ENCODE assay signal across 20 cellular contexts in the genomic region with DNA sequence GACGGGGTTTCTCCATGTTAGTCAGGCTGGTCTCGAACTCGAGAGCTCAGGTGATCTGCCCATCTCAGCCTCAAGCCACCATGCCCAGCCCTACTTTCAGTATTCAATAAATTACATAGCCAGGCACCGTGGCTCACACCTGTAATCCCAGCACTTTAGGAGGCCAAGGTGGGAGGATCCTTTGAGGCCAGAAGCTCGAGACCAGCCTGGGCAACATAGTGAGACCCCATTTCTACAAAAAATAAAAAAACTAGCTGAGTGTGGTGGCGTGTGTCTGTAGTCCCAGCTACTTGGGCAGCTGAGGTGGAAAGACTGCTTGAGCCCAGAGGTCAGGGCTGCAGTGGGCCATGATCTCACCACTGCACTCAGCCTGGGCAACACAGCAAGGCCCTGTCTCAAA. TPM values are rescaled to one million over a fixed set of nuclear protein-coding genes. Genes with fewer than 3 reads are reported as not detected.
A peak's percentile ranks its signal among the peaks of the same experiment; 100 is the strongest.
DNase-seq lines count a peak whose midpoint lies in the region; ATAC-seq, FAIRE-seq and TF ChIP-seq lines count a peak whose summit lies in the region.
"Had no signal": no experiment of that assay in that cellular context is flagged by ENCODE, and none has a peak within 500 bp of the region (broad histone marks: within the 10 kb centered on the region; RNA-seq: fewer than 3 reads in every experiment).

No MANE protein-coding gene starts in this region.

- intact Hi-C loops in HepG2 (cut with micrococcal nuclease; ENCODE audit: unreplicated experiment), result no loop called here
- intact Hi-C loops in right lobe of liver (cut with DNase I), result no loop called here
- intact Hi-C loops in endothelial cell of umbilical vein (cut with micrococcal nuclease), result no loop called here

- FAIRE-seq in HepG2 (lab: Jason Lieb, UNC) (no peak), endothelial cell of umbilical vein (lab: Jason Lieb, UNC) (peak; percentile 37)
- FAIRE-seq: A549, GM12892, GM18507 had no signal

- TF ChIP-seq EP300 in HepG2 (IDR thresholded peaks at IDR 0.05; ENCODE audit: low read depth in 2 of 2, low read length in 2 of 2) (no peak), HepG2 (CRISPR knock-in tag; IDR thresholded peaks at IDR 0.05; ENCODE audit: borderline replicate concordance) (no peak)

- no peaks in the 10 kb centered on the region for H3K9me1 ChIP-seq in endothelial cell of umbilical vein (replicated peaks; ENCODE audit: control insufficient read depth, extremely low read depth, insufficient read depth, low read length)

- H3K4me3 ChIP-seq in HepG2 (replicated peaks in 1 of 3; ENCODE audit: insufficient read depth in 1 of 3, low read depth in 2 of 3, low read length in 3 of 3) (no peak overlapping the region), right lobe of liver (no peak overlapping the region), endothelial cell of umbilical vein (replicated peaks in 1 of 3; ENCODE audit: insufficient read depth in 1 of 3, low read depth in 1 of 3, low read length in 3 of 3) (no peak overlapping the region)
- H3K4me3 ChIP-seq: A549, GM23248 had no signal

- DNase-seq in HepG2 (ENCODE audit: low spot score) (no peak), right lobe of liver (no peak), endothelial cell of umbilical vein (ENCODE audit: low read depth, low spot score) (no peak)
- DNase-seq: AML-193; Caco-2; CD4-positive, alpha-beta T cell; DMS153; DMS79; GDM1; GM23248; H7 had no signal

- TF ChIP-seq POLR2A in HepG2 (IDR thresholded peaks at IDR 0.05; ENCODE audit: insufficient read depth in 1 of 2, low read depth in 2 of 2, low read length in 2 of 2), result no peak
- no peak for TF ChIP-seq POLR2A in right lobe of liver (IDR thresholded peaks at IDR 0.05)
- no peak for TF ChIP-seq POLR2A in endothelial cell of umbilical vein (IDR thresholded peaks at IDR 0.05; ENCODE audit: low read depth, low read length)

- H3K79me2 ChIP-seq in HepG2 (ENCODE audit: insufficient read depth, low read length), result no peaks in the 10 kb centered on the region
- H3K79me2 ChIP-seq in endothelial cell of umbilical vein (ENCODE audit: control insufficient read depth, insufficient read depth, low read length), result no peaks in the 10 kb centered on the region

- ATAC-seq in HepG2, result no peak
- ATAC-seq in right lobe of liver, result no peak
- no peak for ATAC-seq in HG02763 (IDR thresholded peaks at IDR 0.05; ENCODE audit: unreplicated experiment)
- ATAC-seq: A549, HCT116 had no signal

- no peaks in the 10 kb centered on the region for H3K4me1 ChIP-seq in HepG2 (ENCODE audit: insufficient read depth, low read length)
- peaks cover 0 to 3% (median 0%) of the 10 kb centered on the region in 4 donors for H3K4me1 ChIP-seq in right lobe of liver
- peaks cover 15% of the 10 kb centered on the region for H3K4me1 ChIP-seq in endothelial cell of umbilical vein (ENCODE audit: control insufficient read depth, extremely low read depth, insufficient read depth, low read length)
- H3K4me1 ChIP-seq: Caco-2 had no signal

- H3K27me3 ChIP-seq in HepG2 (ENCODE audit: control insufficient read depth in 1 of 2, insufficient read depth in 2 of 2, low read length in 2 of 2) (no peaks in the 10 kb centered on the region), right lobe of liver (no peaks in the 10 kb centered on the region), endothelial cell of umbilical vein (ENCODE audit: control insufficient read depth in 2 of 2, insufficient read depth in 2 of 2, low read length in 2 of 2) (no peaks in the 10 kb centered on the region)

- H3K9ac ChIP-seq in HepG2 (ENCODE audit: insufficient read depth, low read depth, low read length) (no peak overlapping the region), endothelial cell of umbilical vein (replicated peaks; ENCODE audit: extremely low read depth, insufficient read depth, low read length) (no peak overlapping the region)
- H3K9ac ChIP-seq: GM23248 had no signal

- H3K4me2 ChIP-seq in HepG2 (ENCODE audit: low read depth, low read length) (no peak overlapping the region), endothelial cell of umbilical vein (ENCODE audit: insufficient read depth, low read length) (no peak overlapping the region)
- H3K4me2 ChIP-seq: A549 had no signal

- peaks cover 20 to 66% of the 10 kb centered on the region in 2 experiments for H3K36me3 ChIP-seq in HepG2 (replicated peaks in 1 of 2; ENCODE audit: control insufficient read depth in 1 of 2, insufficient read depth in 2 of 2, low read length in 2 of 2)
- H3K36me3 ChIP-seq in right lobe of liver, result no peaks in the 10 kb centered on the region
- no peaks in the 10 kb centered on the region for H3K36me3 ChIP-seq in endothelial cell of umbilical vein (ENCODE audit: control insufficient read depth in 2 of 2, extremely low read depth in 1 of 2, insufficient read depth in 2 of 2, low read length in 2 of 2)

- BruUV-seq in HepG2 (replicated peaks; lab: Mats Ljungman, UMichigan) (no TSS peak), endothelial cell of umbilical vein (replicated peaks; lab: Mats Ljungman, UMichigan) (no TSS peak)

- CTCF ChIA-PET in HepG2 (lab: Yijun Ruan, JAX; ENCODE audit: low intra/inter-chr PET ratio, low total read pairs) (no interaction called here), endothelial cell of umbilical vein (lab: Charles Lee) (no interaction called here)

- H2AFZ ChIP-seq in HepG2 (ENCODE audit: low read length) (no peak overlapping the region), endothelial cell of umbilical vein (ENCODE audit: low read depth, low read length) (no peak overlapping the region)
- H2AFZ ChIP-seq: GM23248 had no signal

- WGBS in HepG2 (ENCODE audit: low lambda C conversion rate), result 95% methylated on average over 6 of the region's 6 CpGs
- 96% methylated on average over 6 of the region's 6 CpGs for WGBS in right lobe of liver (ENCODE audit: insufficient coverage, low coverage, low lambda C conversion rate, missing lambda C conversion rate)

- no peak for TF ChIP-seq RAD21 in HepG2 (CRISPR knock-in tag; IDR thresholded peaks at IDR 0.05)

- H3K9me3 ChIP-seq in HepG2 (ENCODE audit: low read length) (no peaks in the 10 kb centered on the region), right lobe of liver (no peaks in the 10 kb centered on the region), endothelial cell of umbilical vein (replicated peaks; ENCODE audit: control insufficient read depth, insufficient read depth, low read length) (no peaks in the 10 kb centered on the region)
- H3K9me3 ChIP-seq: A549, Caco-2 had no signal

- dilution Hi-C loops in endothelial cell of umbilical vein (cut with MboI; ENCODE audit: extremely low pct_ligation_motif_present, low sequenced_read_pairs), result no loop called here

- in situ Hi-C loops in HepG2 (cut with HindIII; ENCODE audit: extremely low pct_ligation_motif_present, low pct_unique_long_range_greater_than_20kb), result no loop called here

- POLR2A ChIA-PET in HepG2 (lab: Yijun Ruan, JAX) (interaction anchor here (1.2 to 1.5 kb wide), 2 partner anchors 19 to 28 kb away, joined by 3 to 7 read pairs; no protein-coding TSS in a partner anchor), endothelial cell of umbilical vein (lab: Charles Lee) (no interaction called here)

- no peaks in the 10 kb centered on the region for H4K20me1 ChIP-seq in HepG2 (ENCODE audit: insufficient read depth, low read length)
- no peaks in the 10 kb centered on the region for H4K20me1 ChIP-seq in endothelial cell of umbilical vein (replicated peaks; ENCODE audit: control insufficient read depth, extremely low read depth, insufficient read depth, low read length)

- TF ChIP-seq CTCF in HepG2 (CRISPR knock-in tag; IDR thresholded peaks at IDR 0.05) (no peak), right lobe of liver (IDR thresholded peaks at IDR 0.05) (no peak), endothelial cell of umbilical vein (IDR thresholded peaks at IDR 0.05; ENCODE audit: extremely low read depth in 1 of 2, insufficient read depth in 1 of 2, low read depth in 1 of 2, low read length in 2 of 2) (no peak)

- H3K27ac ChIP-seq in HepG2 (ENCODE audit: extremely low read length, insufficient read depth, low read length), result no peak overlapping the region
- no peak overlapping the region for H3K27ac ChIP-seq in right lobe of liver
- no peak overlapping the region for H3K27ac ChIP-seq in endothelial cell of umbilical vein (ENCODE audit: insufficient read depth, low read depth, low read length)
- H3K27ac ChIP-seq: 22Rv1, A549, C4-2B, GM23248 had no signal

RNA-seq across cellular contexts. Expression of gene MIEN1, which starts 8.2 kb away (rescaled TPM):
- 40.6 and 48.6 TPM in 2 replicates for total RNA-seq in HepG2 (2016; rRNA removed; fragmentation: Illumina TruSeq; extraction: Trizol)
- total RNA-seq in HepG2 (2016; cell fraction: cytosol; rRNA removed; fragmentation: Illumina TruSeq; extraction: Trizol; ENCODE audit: low read depth), result 50.1 and 73.7 TPM in 2 replicates
- total RNA-seq in HepG2 (2016; cell fraction: insoluble cytoplasmic fraction; rRNA removed; fragmentation: Illumina TruSeq; extraction: Trizol), result 43.9 and 49.0 TPM in 2 replicates
- 66.3 and 82.4 TPM in 2 replicates for total RNA-seq in HepG2 (2016; cell fraction: membrane; rRNA removed; fragmentation: Illumina TruSeq; extraction: Trizol)
- total RNA-seq in HepG2 (2016; cell fraction: nucleus; rRNA removed; fragmentation: Illumina TruSeq; extraction: Trizol), result 18.4 and 23.7 TPM in 2 replicates
- polyA plus RNA-seq in HepG2 (2011; rRNA removed), result 56.6 and 68.2 TPM in 2 replicates
- 62.1 and 67.0 TPM in 2 replicates for polyA plus RNA-seq in HepG2 (2011; cell fraction: cytosol; rRNA removed)
- 27.3 and 39.8 TPM in 2 replicates for polyA plus RNA-seq in HepG2 (2011; cell fraction: nucleus; rRNA removed)
- 38.6 and 44.5 TPM in 2 replicates for polyA plus RNA-seq in HepG2 (2012)
- polyA plus RNA-seq in HepG2 (2016; cell fraction: cytosol; fragmentation: Illumina TruSeq; extraction: Trizol; ENCODE audit: low read depth), result 106 and 131 TPM in 2 replicates
- polyA plus RNA-seq in HepG2 (2016; cell fraction: insoluble cytoplasmic fraction; fragmentation: Illumina TruSeq; extraction: Trizol; ENCODE audit: low read depth), result 73.3 and 81.4 TPM in 2 replicates
- 100 and 131 TPM in 2 replicates for polyA plus RNA-seq in HepG2 (2016; cell fraction: membrane; fragmentation: Illumina TruSeq; extraction: Trizol; ENCODE audit: low read depth)
- polyA plus RNA-seq in HepG2 (2016; cell fraction: nucleus; fragmentation: Illumina TruSeq; extraction: Trizol; ENCODE audit: insufficient read depth, low read depth), result 45.4 and 54.1 TPM in 2 replicates
- 30.0 and 48.1 TPM in 2 replicates for polyA minus RNA-seq in HepG2 (2011; rRNA and poly(A)+ RNA removed; ENCODE audit: low replicate concordance)
- polyA minus RNA-seq in HepG2 (2011; cell fraction: cytosol; rRNA and poly(A)+ RNA removed), result 11.5 and 16.0 TPM in 2 replicates
- polyA minus RNA-seq in HepG2 (2011; cell fraction: nucleus; rRNA and poly(A)+ RNA removed), result 10.6 and 14.7 TPM in 2 replicates
- 10 to 100 TPM; 23.1 to 61.6 (median 29.0) TPM for total RNA-seq in right lobe of liver
- 42.4 and 51.1 TPM in 2 replicates for total RNA-seq in endothelial cell of umbilical vein
- 74.1 and 74.5 TPM in 2 replicates for polyA plus RNA-seq in endothelial cell of umbilical vein
- polyA plus RNA-seq in endothelial cell of umbilical vein (2011; cell fraction: cytosol; rRNA removed), result 70.9 and 81.7 TPM in 2 replicates
- 26.5 and 26.8 TPM in 2 replicates for polyA plus RNA-seq in endothelial cell of umbilical vein (2011; cell fraction: nucleus; rRNA removed)
- 71.2 and 91.6 TPM in 2 replicates for polyA plus RNA-seq in endothelial cell of umbilical vein (2012)
- polyA minus RNA-seq in endothelial cell of umbilical vein, result 19.7 and 20.0 TPM in 2 replicates
- polyA minus RNA-seq in endothelial cell of umbilical vein (2011; cell fraction: cytosol; rRNA and poly(A)+ RNA removed), result 23.8 TPM
- polyA minus RNA-seq in endothelial cell of umbilical vein (2011; cell fraction: nucleus; rRNA and poly(A)+ RNA removed), result 10.8 TPM in 2 replicates

RNA-seq across cellular contexts. Expression of gene GRB7, which starts 15.6 kb away (rescaled TPM):
- total RNA-seq in HepG2 (2016; rRNA removed; fragmentation: Illumina TruSeq; extraction: Trizol), result 41.7 and 60.2 TPM in 2 replicates
- 17.9 and 20.4 TPM in 2 replicates for total RNA-seq in HepG2 (2016; cell fraction: cytosol; rRNA removed; fragmentation: Illumina TruSeq; extraction: Trizol; ENCODE audit: low read depth)
- total RNA-seq in HepG2 (2016; cell fraction: insoluble cytoplasmic fraction; rRNA removed; fragmentation: Illumina TruSeq; extraction: Trizol), result 38.5 and 64.6 TPM in 2 replicates
- 31.4 and 31.5 TPM in 2 replicates for total RNA-seq in HepG2 (2016; cell fraction: membrane; rRNA removed; fragmentation: Illumina TruSeq; extraction: Trizol)
- total RNA-seq in HepG2 (2016; cell fraction: nucleus; rRNA removed; fragmentation: Illumina TruSeq; extraction: Trizol), result 57.0 and 59.4 TPM in 2 replicates
- 77.7 and 92.3 TPM in 2 replicates for polyA plus RNA-seq in HepG2 (2011; rRNA removed)
- polyA plus RNA-seq in HepG2 (2011; cell fraction: cytosol; rRNA removed), result 36.7 and 60.1 TPM in 2 replicates
- 319 and 344 TPM in 2 replicates for polyA plus RNA-seq in HepG2 (2011; cell fraction: nucleus; rRNA removed)
- polyA plus RNA-seq in HepG2 (2012), result 60.9 and 73.8 TPM in 2 replicates
- polyA plus RNA-seq in HepG2 (2016; cell fraction: cytosol; fragmentation: Illumina TruSeq; extraction: Trizol; ENCODE audit: low read depth), result 8.5 and 8.6 TPM in 2 replicates
- 45.6 and 58.3 TPM in 2 replicates for polyA plus RNA-seq in HepG2 (2016; cell fraction: insoluble cytoplasmic fraction; fragmentation: Illumina TruSeq; extraction: Trizol; ENCODE audit: low read depth)
- 13.3 and 14.8 TPM in 2 replicates for polyA plus RNA-seq in HepG2 (2016; cell fraction: membrane; fragmentation: Illumina TruSeq; extraction: Trizol; ENCODE audit: low read depth)
- polyA plus RNA-seq in HepG2 (2016; cell fraction: nucleus; fragmentation: Illumina TruSeq; extraction: Trizol; ENCODE audit: insufficient read depth, low read depth), result 147 and 156 TPM in 2 replicates
- polyA minus RNA-seq in HepG2 (2011; rRNA and poly(A)+ RNA removed; ENCODE audit: low replicate concordance), result 9.1 and 160 TPM in 2 replicates
- 55.8 and 65.9 TPM in 2 replicates for polyA minus RNA-seq in HepG2 (2011; cell fraction: cytosol; rRNA and poly(A)+ RNA removed)
- 80.7 and 95.9 TPM in 2 replicates for polyA minus RNA-seq in HepG2 (2011; cell fraction: nucleus; rRNA and poly(A)+ RNA removed)
- 10 to 100 TPM in 2 of 6 experiments, 1 to 10 TPM in 4; 2.1 to 10.9 (median 7.5) TPM for total RNA-seq in right lobe of liver
- total RNA-seq in endothelial cell of umbilical vein, result not detected in 2 replicates
- polyA plus RNA-seq in endothelial cell of umbilical vein, result 0.04 and 0.06 TPM in 2 replicates
- 0.04 TPM in 1 of 2 replicates, not detected in the other for polyA plus RNA-seq in endothelial cell of umbilical vein (2011; cell fraction: cytosol; rRNA removed)
- 0.17 and 0.24 TPM in 2 replicates for polyA plus RNA-seq in endothelial cell of umbilical vein (2011; cell fraction: nucleus; rRNA removed)
- 0.15 and 0.35 TPM in 2 replicates for polyA plus RNA-seq in endothelial cell of umbilical vein (2012)
- 0.36 TPM in 1 of 2 replicates, not detected in the other for polyA minus RNA-seq in endothelial cell of umbilical vein
- 2.7 TPM for polyA minus RNA-seq in endothelial cell of umbilical vein (2011; cell fraction: cytosol; rRNA and poly(A)+ RNA removed)
- polyA minus RNA-seq in endothelial cell of umbilical vein (2011; cell fraction: nucleus; rRNA and poly(A)+ RNA removed), result not detected in 2 replicates
- total RNA-seq: CD4-positive, alpha-beta T cell; GM23248 had no signal
- polyA plus RNA-seq: GM23248 had no signal

RNA-seq across cellular contexts. Expression of gene ERBB2, which starts 22.2 kb away (rescaled TPM):
- total RNA-seq in HepG2 (2016; rRNA removed; fragmentation: Illumina TruSeq; extraction: Trizol) (30.2 and 64.1 TPM in 2 replicates), right lobe of liver (10 to 100 TPM in 5 of 6 experiments, 1 to 10 TPM in 1; 8.9 to 40.4 (median 26.2) TPM), endothelial cell of umbilical vein (29.1 and 32.9 TPM in 2 replicates)
- total RNA-seq in HepG2 (2016; cell fraction: cytosol; rRNA removed; fragmentation: Illumina TruSeq; extraction: Trizol; ENCODE audit: low read depth), result 29.4 and 32.0 TPM in 2 replicates
- total RNA-seq in HepG2 (2016; cell fraction: insoluble cytoplasmic fraction; rRNA removed; fragmentation: Illumina TruSeq; extraction: Trizol), result 24.5 and 63.0 TPM in 2 replicates
- 21.8 and 22.8 TPM in 2 replicates for total RNA-seq in HepG2 (2016; cell fraction: membrane; rRNA removed; fragmentation: Illumina TruSeq; extraction: Trizol)
- 81.6 and 99.0 TPM in 2 replicates for total RNA-seq in HepG2 (2016; cell fraction: nucleus; rRNA removed; fragmentation: Illumina TruSeq; extraction: Trizol)
- polyA plus RNA-seq in HepG2 (2011; rRNA removed) (57.7 and 77.7 TPM in 2 replicates), endothelial cell of umbilical vein (20.6 and 22.8 TPM in 2 replicates)
- polyA plus RNA-seq in HepG2 (2011; cell fraction: cytosol; rRNA removed), result 36.7 and 42.6 TPM in 2 replicates
- 210 and 211 TPM in 2 replicates for polyA plus RNA-seq in HepG2 (2011; cell fraction: nucleus; rRNA removed)
- 69.2 and 69.6 TPM in 2 replicates for polyA plus RNA-seq in HepG2 (2012)
- polyA plus RNA-seq in HepG2 (2016; cell fraction: cytosol; fragmentation: Illumina TruSeq; extraction: Trizol; ENCODE audit: low read depth), result 4.2 and 4.3 TPM in 2 replicates
- 25.3 and 32.1 TPM in 2 replicates for polyA plus RNA-seq in HepG2 (2016; cell fraction: insoluble cytoplasmic fraction; fragmentation: Illumina TruSeq; extraction: Trizol; ENCODE audit: low read depth)
- 8.5 and 9.9 TPM in 2 replicates for polyA plus RNA-seq in HepG2 (2016; cell fraction: membrane; fragmentation: Illumina TruSeq; extraction: Trizol; ENCODE audit: low read depth)
- 149 and 153 TPM in 2 replicates for polyA plus RNA-seq in HepG2 (2016; cell fraction: nucleus; fragmentation: Illumina TruSeq; extraction: Trizol; ENCODE audit: insufficient read depth, low read depth)
- polyA minus RNA-seq in HepG2 (2011; rRNA and poly(A)+ RNA removed; ENCODE audit: low replicate concordance), result 39.8 and 292 TPM in 2 replicates
- 52.4 and 60.7 TPM in 2 replicates for polyA minus RNA-seq in HepG2 (2011; cell fraction: cytosol; rRNA and poly(A)+ RNA removed)
- 58.8 and 83.7 TPM in 2 replicates for polyA minus RNA-seq in HepG2 (2011; cell fraction: nucleus; rRNA and poly(A)+ RNA removed)
- polyA plus RNA-seq in endothelial cell of umbilical vein (2011; cell fraction: cytosol; rRNA removed), result 12.2 and 14.5 TPM in 2 replicates
- 20.0 and 24.1 TPM in 2 replicates for polyA plus RNA-seq in endothelial cell of umbilical vein (2011; cell fraction: nucleus; rRNA removed)
- polyA plus RNA-seq in endothelial cell of umbilical vein (2012), result 19.6 and 32.9 TPM in 2 replicates
- polyA minus RNA-seq in endothelial cell of umbilical vein, result 27.5 and 44.6 TPM in 2 replicates
- polyA minus RNA-seq in endothelial cell of umbilical vein (2011; cell fraction: cytosol; rRNA and poly(A)+ RNA removed), result 13.6 TPM
- polyA minus RNA-seq in endothelial cell of umbilical vein (2011; cell fraction: nucleus; rRNA and poly(A)+ RNA removed), result 10.1 and 16.2 TPM in 2 replicates

RNA-seq across cellular contexts. Expression of gene PGAP3, which starts 34.2 kb away (rescaled TPM):
- total RNA-seq in HepG2 (2016; rRNA removed; fragmentation: Illumina TruSeq; extraction: Trizol) (5.1 and 11.9 TPM in 2 replicates), right lobe of liver (10 to 100 TPM in 5 of 6 experiments, 1 to 10 TPM in 1; 9.7 to 25.7 (median 18.3) TPM), endothelial cell of umbilical vein (6.4 and 7.0 TPM in 2 replicates)
- total RNA-seq in HepG2 (2016; cell fraction: cytosol; rRNA removed; fragmentation: Illumina TruSeq; extraction: Trizol; ENCODE audit: low read depth), result 1.1 and 1.5 TPM in 2 replicates
- 3.5 and 11.4 TPM in 2 replicates for total RNA-seq in HepG2 (2016; cell fraction: insoluble cytoplasmic fraction; rRNA removed; fragmentation: Illumina TruSeq; extraction: Trizol)
- total RNA-seq in HepG2 (2016; cell fraction: membrane; rRNA removed; fragmentation: Illumina TruSeq; extraction: Trizol), result 3.2 and 3.3 TPM in 2 replicates
- 11.6 and 12.8 TPM in 2 replicates for total RNA-seq in HepG2 (2016; cell fraction: nucleus; rRNA removed; fragmentation: Illumina TruSeq; extraction: Trizol)
- polyA plus RNA-seq in HepG2 (2011; rRNA removed) (14.6 and 21.2 TPM in 2 replicates), endothelial cell of umbilical vein (14.9 and 17.0 TPM in 2 replicates)
- polyA plus RNA-seq in HepG2 (2011; cell fraction: cytosol; rRNA removed), result 9.7 and 10.8 TPM in 2 replicates
- polyA plus RNA-seq in HepG2 (2011; cell fraction: nucleus; rRNA removed), result 53.0 and 67.8 TPM in 2 replicates
- polyA plus RNA-seq in HepG2 (2012), result 9.1 and 10.3 TPM in 2 replicates
- 0.93 and 0.97 TPM in 2 replicates for polyA plus RNA-seq in HepG2 (2016; cell fraction: cytosol; fragmentation: Illumina TruSeq; extraction: Trizol; ENCODE audit: low read depth)
- 4.1 and 5.4 TPM in 2 replicates for polyA plus RNA-seq in HepG2 (2016; cell fraction: insoluble cytoplasmic fraction; fragmentation: Illumina TruSeq; extraction: Trizol; ENCODE audit: low read depth)
- polyA plus RNA-seq in HepG2 (2016; cell fraction: membrane; fragmentation: Illumina TruSeq; extraction: Trizol; ENCODE audit: low read depth), result 2.1 and 2.4 TPM in 2 replicates
- 23.4 and 28.3 TPM in 2 replicates for polyA plus RNA-seq in HepG2 (2016; cell fraction: nucleus; fragmentation: Illumina TruSeq; extraction: Trizol; ENCODE audit: insufficient read depth, low read depth)
- 12.0 and 44.9 TPM in 2 replicates for polyA minus RNA-seq in HepG2 (2011; rRNA and poly(A)+ RNA removed; ENCODE audit: low replicate concordance)
- polyA minus RNA-seq in HepG2 (2011; cell fraction: cytosol; rRNA and poly(A)+ RNA removed), result 5.6 and 8.2 TPM in 2 replicates
- polyA minus RNA-seq in HepG2 (2011; cell fraction: nucleus; rRNA and poly(A)+ RNA removed), result 8.2 and 9.7 TPM in 2 replicates
- 6.9 and 9.6 TPM in 2 replicates for polyA plus RNA-seq in endothelial cell of umbilical vein (2011; cell fraction: cytosol; rRNA removed)
- 31.1 and 34.7 TPM in 2 replicates for polyA plus RNA-seq in endothelial cell of umbilical vein (2011; cell fraction: nucleus; rRNA removed)
- polyA plus RNA-seq in endothelial cell of umbilical vein (2012), result 4.2 and 6.0 TPM in 2 replicates
- polyA minus RNA-seq in endothelial cell of umbilical vein, result 8.3 and 9.9 TPM in 2 replicates
- polyA minus RNA-seq in endothelial cell of umbilical vein (2011; cell fraction: cytosol; rRNA and poly(A)+ RNA removed), result 2.4 TPM
- polyA minus RNA-seq in endothelial cell of umbilical vein (2011; cell fraction: nucleus; rRNA and poly(A)+ RNA removed), result 5.9 and 6.2 TPM in 2 replicates

RNA-seq across cellular contexts. Expression of gene PNMT, which starts 53.9 kb away (rescaled TPM):
- total RNA-seq in HepG2 (2016; rRNA removed; fragmentation: Illumina TruSeq; extraction: Trizol) (not detected in 2 replicates), right lobe of liver (under 1 TPM in 2 of 6 experiments, not detected in 4; 0.37 TPM), endothelial cell of umbilical vein (not detected in 2 replicates)
- not detected in 2 replicates for total RNA-seq in HepG2 (2016; cell fraction: cytosol; rRNA removed; fragmentation: Illumina TruSeq; extraction: Trizol; ENCODE audit: low read depth)
- total RNA-seq in HepG2 (2016; cell fraction: insoluble cytoplasmic fraction; rRNA removed; fragmentation: Illumina TruSeq; extraction: Trizol), result not detected in 2 replicates
- 0.17 TPM in 1 of 2 replicates, not detected in the other for total RNA-seq in HepG2 (2016; cell fraction: membrane; rRNA removed; fragmentation: Illumina TruSeq; extraction: Trizol)
- total RNA-seq in HepG2 (2016; cell fraction: nucleus; rRNA removed; fragmentation: Illumina TruSeq; extraction: Trizol), result not detected in 2 replicates
- polyA plus RNA-seq in HepG2 (2011; rRNA removed) (0.22 and 0.25 TPM in 2 replicates), endothelial cell of umbilical vein (0.11 and 0.35 TPM in 2 replicates)
- polyA plus RNA-seq in HepG2 (2011; cell fraction: cytosol; rRNA removed), result 0.08 and 0.13 TPM in 2 replicates
- polyA plus RNA-seq in HepG2 (2011; cell fraction: nucleus; rRNA removed), result 0.56 and 0.71 TPM in 2 replicates
- polyA plus RNA-seq in HepG2 (2012), result 0.31 TPM in 1 of 2 replicates, not detected in the other
- polyA plus RNA-seq in HepG2 (2016; cell fraction: cytosol; fragmentation: Illumina TruSeq; extraction: Trizol; ENCODE audit: low read depth), result 0.11 TPM in 1 of 2 replicates, not detected in the other
- not detected in 2 replicates for polyA plus RNA-seq in HepG2 (2016; cell fraction: insoluble cytoplasmic fraction; fragmentation: Illumina TruSeq; extraction: Trizol; ENCODE audit: low read depth)
- 0.15 TPM in 1 of 2 replicates, not detected in the other for polyA plus RNA-seq in HepG2 (2016; cell fraction: membrane; fragmentation: Illumina TruSeq; extraction: Trizol; ENCODE audit: low read depth)
- not detected in 2 replicates for polyA plus RNA-seq in HepG2 (2016; cell fraction: nucleus; fragmentation: Illumina TruSeq; extraction: Trizol; ENCODE audit: insufficient read depth, low read depth)
- not detected in 2 replicates for polyA minus RNA-seq in HepG2 (2011; rRNA and poly(A)+ RNA removed; ENCODE audit: low replicate concordance)
- polyA minus RNA-seq in HepG2 (2011; cell fraction: cytosol; rRNA and poly(A)+ RNA removed), result not detected in 2 replicates
- not detected in 2 replicates for polyA minus RNA-seq in HepG2 (2011; cell fraction: nucleus; rRNA and poly(A)+ RNA removed)
- not detected in 2 replicates for polyA plus RNA-seq in endothelial cell of umbilical vein (2011; cell fraction: cytosol; rRNA removed)
- polyA plus RNA-seq in endothelial cell of umbilical vein (2011; cell fraction: nucleus; rRNA removed), result 0.13 and 0.22 TPM in 2 replicates
- polyA plus RNA-seq in endothelial cell of umbilical vein (2012), result not detected in 2 replicates
- polyA minus RNA-seq in endothelial cell of umbilical vein, result not detected in 2 replicates
- not detected for polyA minus RNA-seq in endothelial cell of umbilical vein (2011; cell fraction: cytosol; rRNA and poly(A)+ RNA removed)
- polyA minus RNA-seq in endothelial cell of umbilical vein (2011; cell fraction: nucleus; rRNA and poly(A)+ RNA removed), result not detected in 2 replicates
- total RNA-seq: Caco-2, Daoy, GM23248 had no signal
- polyA plus RNA-seq: A549, BJ, GM23248 had no signal
